3 cellular contexts compared by ENCODE assay signal in the genomic region with DNA sequence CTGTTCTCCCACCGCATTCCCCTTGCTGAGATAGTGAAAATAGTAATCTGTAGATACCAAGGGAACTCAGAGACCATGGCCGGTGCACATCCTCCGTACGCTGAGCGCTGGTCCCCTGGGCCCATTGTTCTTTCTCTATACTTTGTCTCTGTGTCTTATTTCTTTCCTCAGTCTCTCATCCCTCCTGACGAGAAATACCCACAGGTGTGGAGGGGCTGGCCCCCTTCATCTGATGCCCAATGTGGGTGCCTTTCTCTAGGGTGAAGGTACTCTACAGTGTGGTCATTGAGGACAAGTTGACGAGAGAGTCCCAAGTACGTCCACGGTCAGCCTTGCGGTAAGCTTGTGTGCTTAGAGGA.
A peak's percentile ranks its signal among the peaks of the same experiment; 100 is the strongest.
TF ChIP-seq lines count a peak whose summit lies in the region.

No MANE protein-coding gene starts in this region.

TF ChIP-seq in SK-N-SH treated with all-trans-retinoic acid at 6 μM for 48 hours, 23 proteins besides CTCF, POLR2A, EP300 and RAD21:
- TF ChIP-seq ZNF70 (CRISPR knock-in tag; IDR thresholded peaks at IDR 0.05) (no peak), RARB (CRISPR knock-in tag; IDR thresholded peaks at IDR 0.05) (no peak), PPARA (CRISPR knock-in tag; IDR thresholded peaks at IDR 0.05; ENCODE audit: borderline replicate concordance) (no peak), ZFP3 (CRISPR knock-in tag; IDR thresholded peaks at IDR 0.05) (0 out of 2 replicates have a peak, but pooled peaks have one; percentile 9)

TF ChIP-seq in SK-N-SH, 30 proteins besides CTCF, POLR2A, EP300 and RAD21:
- TF ChIP-seq NRF1 (IDR thresholded peaks at IDR 0.05; ENCODE audit: low read depth, low read length) (no peak), EZH2phosphoT487 (IDR thresholded peaks at IDR 0.05; ENCODE audit: borderline replicate concordance, low read depth) (no peak), TCF12 (IDR thresholded peaks at IDR 0.05) (no peak), MEF2A (IDR thresholded peaks at IDR 0.05; ENCODE audit: borderline replicate concordance, low read depth) (no peak), FOXM1 (IDR thresholded peaks at IDR 0.05; ENCODE audit: low read depth) (no peak), IRF3 (IDR thresholded peaks at IDR 0.05; ENCODE audit: low read depth, low read length) (no peak), USF2 (IDR thresholded peaks at IDR 0.05; ENCODE audit: borderline replicate concordance, low read depth, low read length) (no peak), POLR2AphosphoS5 (IDR thresholded peaks at IDR 0.05; ENCODE audit: low read depth, low read length) (no peak), TAF1 (IDR thresholded peaks at IDR 0.05; ENCODE audit: borderline replicate concordance, low read depth, low read length) (no peak), MXI1 (IDR thresholded peaks at IDR 0.05; ENCODE audit: low read depth, low read length) (no peak), JUND (IDR thresholded peaks at IDR 0.05) (no peak), RXRA (IDR thresholded peaks at IDR 0.05; ENCODE audit: borderline replicate concordance, low read depth) (no peak), CHD2 (IDR thresholded peaks at IDR 0.05; ENCODE audit: low read length, partially characterized antibody) (no peak), SMC3 (IDR thresholded peaks at IDR 0.05; ENCODE audit: low read depth, low read length) (no peak), USF1 (IDR thresholded peaks at IDR 0.05; ENCODE audit: borderline replicate concordance, low read depth) (no peak), RFX5 (IDR thresholded peaks at IDR 0.05; ENCODE audit: low read length) (no peak)
- TF ChIP-seq, protein P1, sequence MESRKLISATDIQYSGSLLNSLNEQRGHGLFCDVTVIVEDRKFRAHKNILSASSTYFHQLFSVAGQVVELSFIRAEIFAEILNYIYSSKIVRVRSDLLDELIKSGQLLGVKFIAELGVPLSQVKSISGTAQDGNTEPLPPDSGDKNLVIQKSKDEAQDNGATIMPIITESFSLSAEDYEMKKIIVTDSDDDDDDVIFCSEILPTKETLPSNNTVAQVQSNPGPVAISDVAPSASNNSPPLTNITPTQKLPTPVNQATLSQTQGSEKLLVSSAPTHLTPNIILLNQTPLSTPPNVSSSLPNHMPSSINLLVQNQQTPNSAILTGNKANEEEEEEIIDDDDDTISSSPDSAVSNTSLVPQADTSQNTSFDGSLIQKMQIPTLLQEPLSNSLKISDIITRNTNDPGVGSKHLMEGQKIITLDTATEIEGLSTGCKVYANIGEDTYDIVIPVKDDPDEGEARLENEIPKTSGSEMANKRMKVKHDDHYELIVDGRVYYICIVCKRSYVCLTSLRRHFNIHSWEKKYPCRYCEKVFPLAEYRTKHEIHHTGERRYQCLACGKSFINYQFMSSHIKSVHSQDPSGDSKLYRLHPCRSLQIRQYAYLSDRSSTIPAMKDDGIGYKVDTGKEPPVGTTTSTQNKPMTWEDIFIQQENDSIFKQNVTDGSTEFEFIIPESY (IDR thresholded peaks at IDR 0.05; ENCODE audit: borderline replicate concordance, low read depth) = no peak
- TF ChIP-seq, protein P2, sequence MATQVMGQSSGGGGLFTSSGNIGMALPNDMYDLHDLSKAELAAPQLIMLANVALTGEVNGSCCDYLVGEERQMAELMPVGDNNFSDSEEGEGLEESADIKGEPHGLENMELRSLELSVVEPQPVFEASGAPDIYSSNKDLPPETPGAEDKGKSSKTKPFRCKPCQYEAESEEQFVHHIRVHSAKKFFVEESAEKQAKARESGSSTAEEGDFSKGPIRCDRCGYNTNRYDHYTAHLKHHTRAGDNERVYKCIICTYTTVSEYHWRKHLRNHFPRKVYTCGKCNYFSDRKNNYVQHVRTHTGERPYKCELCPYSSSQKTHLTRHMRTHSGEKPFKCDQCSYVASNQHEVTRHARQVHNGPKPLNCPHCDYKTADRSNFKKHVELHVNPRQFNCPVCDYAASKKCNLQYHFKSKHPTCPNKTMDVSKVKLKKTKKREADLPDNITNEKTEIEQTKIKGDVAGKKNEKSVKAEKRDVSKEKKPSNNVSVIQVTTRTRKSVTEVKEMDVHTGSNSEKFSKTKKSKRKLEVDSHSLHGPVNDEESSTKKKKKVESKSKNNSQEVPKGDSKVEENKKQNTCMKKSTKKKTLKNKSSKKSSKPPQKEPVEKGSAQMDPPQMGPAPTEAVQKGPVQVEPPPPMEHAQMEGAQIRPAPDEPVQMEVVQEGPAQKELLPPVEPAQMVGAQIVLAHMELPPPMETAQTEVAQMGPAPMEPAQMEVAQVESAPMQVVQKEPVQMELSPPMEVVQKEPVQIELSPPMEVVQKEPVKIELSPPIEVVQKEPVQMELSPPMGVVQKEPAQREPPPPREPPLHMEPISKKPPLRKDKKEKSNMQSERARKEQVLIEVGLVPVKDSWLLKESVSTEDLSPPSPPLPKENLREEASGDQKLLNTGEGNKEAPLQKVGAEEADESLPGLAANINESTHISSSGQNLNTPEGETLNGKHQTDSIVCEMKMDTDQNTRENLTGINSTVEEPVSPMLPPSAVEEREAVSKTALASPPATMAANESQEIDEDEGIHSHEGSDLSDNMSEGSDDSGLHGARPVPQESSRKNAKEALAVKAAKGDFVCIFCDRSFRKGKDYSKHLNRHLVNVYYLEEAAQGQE (IDR thresholded peaks at IDR 0.05; ENCODE audit: low read depth, low read length) = no peak
TF ChIP-seq in SK-N-SH: peak in this region for 0.

TF ChIP-seq in WTC11, 78 proteins besides CTCF, POLR2A, EP300 and RAD21:
- TF ChIP-seq ZNF121 (CRISPR knock-in tag; IDR thresholded peaks at IDR 0.05) (no peak), ZNF281 (CRISPR knock-in tag; IDR thresholded peaks at IDR 0.05) (no peak), RORB (CRISPR knock-in tag; IDR thresholded peaks at IDR 0.05) (no peak), NR2C2 (CRISPR knock-in tag; IDR thresholded peaks at IDR 0.05) (no peak), HMGA2 (CRISPR knock-in tag; IDR thresholded peaks at IDR 0.05) (no peak), NR3C1 (CRISPR knock-in tag; conservative IDR thresholded peaks at IDR 0.05; ENCODE audit: low read depth) (no peak), PRRX2 (CRISPR knock-in tag; IDR thresholded peaks at IDR 0.05) (no peak), ZNF219 (CRISPR knock-in tag; IDR thresholded peaks at IDR 0.05; ENCODE audit: borderline replicate concordance) (no peak), SP1 (CRISPR knock-in tag; conservative IDR thresholded peaks at IDR 0.05) (no peak), SOX15 (CRISPR knock-in tag; IDR thresholded peaks at IDR 0.05) (no peak), NFYB (CRISPR knock-in tag; conservative IDR thresholded peaks at IDR 0.05; ENCODE audit: low read depth) (no peak)
- TF ChIP-seq, protein P3, sequence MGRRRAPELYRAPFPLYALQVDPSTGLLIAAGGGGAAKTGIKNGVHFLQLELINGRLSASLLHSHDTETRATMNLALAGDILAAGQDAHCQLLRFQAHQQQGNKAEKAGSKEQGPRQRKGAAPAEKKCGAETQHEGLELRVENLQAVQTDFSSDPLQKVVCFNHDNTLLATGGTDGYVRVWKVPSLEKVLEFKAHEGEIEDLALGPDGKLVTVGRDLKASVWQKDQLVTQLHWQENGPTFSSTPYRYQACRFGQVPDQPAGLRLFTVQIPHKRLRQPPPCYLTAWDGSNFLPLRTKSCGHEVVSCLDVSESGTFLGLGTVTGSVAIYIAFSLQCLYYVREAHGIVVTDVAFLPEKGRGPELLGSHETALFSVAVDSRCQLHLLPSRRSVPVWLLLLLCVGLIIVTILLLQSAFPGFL (CRISPR knock-in tag; IDR thresholded peaks at IDR 0.05; ENCODE audit: borderline replicate concordance) = no peak
- TF ChIP-seq, protein P4, sequence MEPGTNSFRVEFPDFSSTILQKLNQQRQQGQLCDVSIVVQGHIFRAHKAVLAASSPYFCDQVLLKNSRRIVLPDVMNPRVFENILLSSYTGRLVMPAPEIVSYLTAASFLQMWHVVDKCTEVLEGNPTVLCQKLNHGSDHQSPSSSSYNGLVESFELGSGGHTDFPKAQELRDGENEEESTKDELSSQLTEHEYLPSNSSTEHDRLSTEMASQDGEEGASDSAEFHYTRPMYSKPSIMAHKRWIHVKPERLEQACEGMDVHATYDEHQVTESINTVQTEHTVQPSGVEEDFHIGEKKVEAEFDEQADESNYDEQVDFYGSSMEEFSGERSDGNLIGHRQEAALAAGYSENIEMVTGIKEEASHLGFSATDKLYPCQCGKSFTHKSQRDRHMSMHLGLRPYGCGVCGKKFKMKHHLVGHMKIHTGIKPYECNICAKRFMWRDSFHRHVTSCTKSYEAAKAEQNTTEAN (CRISPR knock-in tag; IDR thresholded peaks at IDR 0.05) = no peak
